20 cellular contexts compared by ENCODE assay signal in genomic region chrX:43505759-43506158, GRCh38.
"Had no signal": no experiment of that assay in that cellular context is flagged by ENCODE, and none has a peak within 500 bp of the region (broad histone marks: within the 10 kb centered on the region; RNA-seq: fewer than 3 reads in every experiment).

No MANE protein-coding gene starts in this region.

- DNase-seq: activated CD4-positive, alpha-beta T cell treated with anti-CD3 and anti-CD28 coated beads, Interleukin-2, amount 50 U/mL, for 4 hours; activated CD4-positive, CD25-positive, alpha-beta regulatory T cell treated with anti-CD3 and anti-CD28 coated beads, Interleukin-2, amount 50 U/mL, for 72 hours; activated effector memory CD4-positive, alpha-beta T cell treated with Interleukin-2 at 50 U/mL for 16 hours; activated T-cell treated with anti-CD3 and anti-CD28 coated beads, Interleukin-2, amount 50 U/mL, for 1 hour; amniotic stem cell; dermis blood vessel endothelial cell; endodermal cell; esophagus squamous epithelium; foreskin melanocyte; heart left ventricle; left cardiac atrium; occipital lobe; right lobe of liver; stimulated activated CD4-positive, alpha-beta T cell treated with anti-CD3 and anti-CD28 coated beads, Interleukin-1b, Interleukin-23, amount 100 ng/mL, for 48 hours; stimulated activated naive CD4-positive, alpha-beta T cell; substantia nigra; upper lobe of left lung had no signal

- ATAC-seq: activated naive CD4-positive, alpha-beta T cell treated with anti-CD3 and anti-CD28 coated beads, Interleukin-2, amount 50 U/mL, for 72 hours; heart left ventricle; left cardiac atrium; natural killer cell treated with Interleukin-12 subunit alpha and Interleukin-12 subunit beta and Interleukin-15 and Interleukin-18, amount 100 ng/mL, for 72 hours; right lobe of liver had no signal

- H3K4me3 ChIP-seq: esophagus squamous epithelium, heart left ventricle, prostate gland, right lobe of liver, upper lobe of left lung had no signal

- H3K9me3 ChIP-seq: esophagus squamous epithelium, heart left ventricle, prostate gland, right lobe of liver, upper lobe of left lung had no signal

- H3K27ac ChIP-seq: esophagus squamous epithelium, heart left ventricle, prostate gland, right lobe of liver, upper lobe of left lung had no signal

- H3K36me3 ChIP-seq: esophagus squamous epithelium, heart left ventricle, prostate gland, right lobe of liver, upper lobe of left lung had no signal

- H3K4me1 ChIP-seq: heart left ventricle, prostate gland, right lobe of liver, upper lobe of left lung had no signal

- H3K27me3 ChIP-seq: esophagus squamous epithelium, upper lobe of left lung had no signal
